In the genomic region with DNA sequence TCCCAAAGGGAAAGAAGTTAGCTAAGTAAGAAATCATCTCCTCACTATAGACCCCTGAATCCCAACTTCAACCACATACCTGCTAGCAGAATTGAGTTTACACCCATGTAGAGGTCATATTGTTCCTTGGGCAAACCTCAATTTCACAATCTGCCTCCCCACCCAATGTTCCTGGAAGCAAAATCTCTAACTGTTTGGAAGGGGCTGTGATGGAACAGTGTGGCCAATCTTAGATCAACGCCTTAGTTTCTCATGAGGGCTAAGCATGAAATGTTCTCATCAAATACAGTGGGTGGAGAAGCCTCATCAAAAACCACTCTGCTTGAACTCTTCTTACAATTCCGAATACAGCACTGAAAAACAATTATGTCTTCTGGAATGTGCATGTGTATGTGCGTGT, we compare ENCODE assay signal across 32 cellular contexts.
"Had no signal": no experiment of that assay in that cellular context is flagged by ENCODE, and none has a peak within 500 bp of the region (broad histone marks: within the 10 kb centered on the region; RNA-seq: fewer than 3 reads in every experiment).

No MANE protein-coding gene starts in this region.

- DNase-seq: Karpas-422, Kasumi-1, KBM-7, KG1, MG63, MM.1S, MV-4-11, NCI-H1048, NCI-H1092, NCI-H1105, NCI-H1105 treated with DMSO at 0.1 percent for 48 hours, NCI-H1417 treated with DMSO at 0.1 percent for 48 hours, NCI-H1436, NCI-H1436 treated with DMSO at 0.1 percent for 48 hours, NCI-H146, NCI-H1694, NCI-H1694 treated with DMSO at 0.1 percent for 48 hours, NCI-H187, NCI-H187 treated with DMSO at 0.1 percent for 48 hours, NCI-H1930, NCI-H2029, NCI-H2029 treated with DMSO at 0.1 percent for 48 hours, NCI-H2081, NCI-H2081 treated with DMSO at 0.1 percent for 48 hours, NCI-H2107, NCI-H2171, NCI-H2171 treated with DMSO at 0.1 percent for 48 hours, NCI-H226, NCI-H345, NCI-H446, NCI-H446 treated with DMSO at 0.1 percent for 48 hours had no signal

- H3K36me3 ChIP-seq: MG63 had no signal

- H3K9me3 ChIP-seq: MG63 had no signal

- H3K4me3 ChIP-seq: MG63 had no signal

- H3K9ac ChIP-seq: KMS-11 had no signal

- H3K27ac ChIP-seq: KMS-11 had no signal

- H3K27me3 ChIP-seq: MG63 had no signal
